14 cellular contexts compared by ENCODE assay signal in the genomic region with DNA sequence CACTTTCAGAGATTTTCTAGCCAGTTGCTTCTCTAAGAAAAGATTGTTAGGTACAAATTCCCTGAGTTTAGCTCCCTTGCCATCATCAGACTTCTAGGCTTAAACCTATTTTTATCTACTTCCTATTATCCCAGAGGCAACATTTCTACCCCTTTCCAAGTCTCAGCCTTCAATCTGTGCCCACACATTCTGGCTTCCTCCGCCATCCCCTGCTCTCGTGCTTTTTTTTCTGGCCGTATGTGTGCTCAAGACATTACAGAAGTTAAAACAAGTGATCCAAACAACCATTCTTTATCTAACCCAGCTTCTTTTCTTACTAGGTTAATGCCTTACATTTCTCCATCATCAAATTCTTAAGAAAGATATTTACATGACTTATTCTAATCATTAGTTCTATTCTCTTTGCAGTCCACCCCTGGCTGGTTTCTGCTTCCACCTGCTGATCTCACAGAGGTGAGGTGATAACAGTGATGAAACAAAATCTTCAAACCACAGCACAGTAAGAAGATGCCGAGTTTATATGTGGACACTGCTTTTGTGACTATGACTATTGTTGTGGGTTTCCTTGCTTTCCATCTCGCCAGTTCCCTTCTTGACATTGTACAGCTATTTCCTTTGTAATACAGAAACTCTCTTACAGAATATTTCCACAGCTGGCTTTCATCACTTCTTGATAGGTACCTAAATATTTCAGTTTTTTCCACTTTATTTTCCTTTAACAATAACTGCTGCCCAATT. TPM values are rescaled to one million over a fixed set of nuclear protein-coding genes. Genes with fewer than 3 reads are reported as not detected.
DNase-seq lines count a peak whose midpoint lies in the region; ATAC-seq and TF ChIP-seq lines count a peak whose summit lies in the region.
"Had no signal": no experiment of that assay in that cellular context is flagged by ENCODE, and none has a peak within 500 bp of the region (broad histone marks: within the 10 kb centered on the region; RNA-seq: fewer than 3 reads in every experiment).

No MANE protein-coding gene starts in this region.

- ATAC-seq in activated CD4-positive, alpha-beta T cell treated with anti-CD3 and anti-CD28 coated beads for 36 hours: peak; percentile 91
- ATAC-seq in GM21447 (IDR thresholded peaks at IDR 0.05; ENCODE audit: unreplicated experiment) (peak; percentile 78), HG03558 (IDR thresholded peaks at IDR 0.05; ENCODE audit: extremely low read depth, unreplicated experiment) (peak; percentile 68)
- ATAC-seq in naive thymus-derived CD4-positive, alpha-beta T cell: no peak
- ATAC-seq in naive thymus-derived CD8-positive, alpha-beta T cell: no peak

- H3K4me1 ChIP-seq in neural progenitor cell: peaks cover 12% of the 10 kb centered on the region
- H3K4me1 ChIP-seq in CD4-positive, alpha-beta memory T cell (ENCODE audit: insufficient read depth, low read length): no peaks in the 10 kb centered on the region
- H3K4me1 ChIP-seq in naive thymus-derived CD4-positive, alpha-beta T cell (ENCODE audit: control insufficient read depth in 2 of 2, insufficient read depth in 2 of 2, low read length in 2 of 2): no peaks in the 10 kb centered on the region
- H3K4me1 ChIP-seq: esophagus squamous epithelium had no signal

- H3K36me3 ChIP-seq in neural progenitor cell: no peaks in the 10 kb centered on the region
- no peaks in the 10 kb centered on the region for H3K36me3 ChIP-seq in CD4-positive, alpha-beta memory T cell (ENCODE audit: insufficient read depth, low read length)
- no peaks in the 10 kb centered on the region for H3K36me3 ChIP-seq in naive thymus-derived CD4-positive, alpha-beta T cell (ENCODE audit: control insufficient read depth in 2 of 3, insufficient read depth in 3 of 3, low read length in 3 of 3)
- H3K36me3 ChIP-seq: esophagus squamous epithelium had no signal

- H2AFZ ChIP-seq in neural progenitor cell (replicated peaks): peak overlapping the region; percentile 26

- H3K4me3 Mint-ChIP-seq in activated CD4-positive, alpha-beta T cell treated with anti-CD3 and anti-CD28 coated beads for 36 hours: no peak overlapping the region
- H3K4me3 Mint-ChIP-seq in neural progenitor cell: no peak overlapping the region
- no peak overlapping the region for H3K4me3 Mint-ChIP-seq in CD4-positive, alpha-beta memory T cell
- peak overlapping the region in 1 of 10 donors; percentile 18 for H3K4me3 Mint-ChIP-seq in naive thymus-derived CD4-positive, alpha-beta T cell
- no peak overlapping the region for H3K4me3 Mint-ChIP-seq in naive thymus-derived CD8-positive, alpha-beta T cell

- H3K9me3 ChIP-seq in neural progenitor cell (ENCODE audit: low read depth): no peaks in the 10 kb centered on the region
- H3K9me3 ChIP-seq in CD4-positive, alpha-beta memory T cell (ENCODE audit: control insufficient read depth in 1 of 2, low read length in 2 of 2): no peaks in the 10 kb centered on the region
- no peaks in the 10 kb centered on the region for H3K9me3 ChIP-seq in naive thymus-derived CD4-positive, alpha-beta T cell (ENCODE audit: control insufficient read depth in 2 of 3, low read length in 3 of 3)
- H3K9me3 ChIP-seq: esophagus squamous epithelium had no signal

- no peaks in the 10 kb centered on the region for H3K79me2 ChIP-seq in neural progenitor cell (ENCODE audit: low read depth)

- CTCF ChIA-PET in activated CD4-positive, alpha-beta T cell treated with anti-CD3 and anti-CD28 coated beads for 36 hours (lab: Charles Lee): interaction anchor here (0.8 to 2.8 kb wide), 4 partner anchors 10 to 267 kb away, joined by 3 to 8 read pairs (median 4); no protein-coding TSS in a partner anchor
- CTCF ChIA-PET in CD4-positive, alpha-beta memory T cell (lab: Charles Lee; ENCODE audit: partially characterized antibody): interaction anchor here (0.8 kb wide), 1 partner anchor 22 kb away, joined by 3 read pairs; no protein-coding TSS in a partner anchor
- CTCF ChIA-PET in naive thymus-derived CD4-positive, alpha-beta T cell (lab: Charles Lee): no interaction called here

- H3K4me1 Mint-ChIP-seq in activated CD4-positive, alpha-beta T cell treated with anti-CD3 and anti-CD28 coated beads for 36 hours: peaks cover 16% of the 10 kb centered on the region
- peaks cover 6% of the 10 kb centered on the region for H3K4me1 Mint-ChIP-seq in neural progenitor cell
- no peaks in the 10 kb centered on the region for H3K4me1 Mint-ChIP-seq in CD4-positive, alpha-beta memory T cell
- H3K4me1 Mint-ChIP-seq in naive thymus-derived CD4-positive, alpha-beta T cell: peaks cover 0 to 10% (median 0%) of the 10 kb centered on the region in 7 donors
- H3K4me1 Mint-ChIP-seq in naive thymus-derived CD8-positive, alpha-beta T cell: peaks cover 0 to 3% (median 0%) of the 10 kb centered on the region in 4 donors

- peak; percentile 47 for DNase-seq in activated CD4-positive, alpha-beta T cell treated with anti-CD3 and anti-CD28 coated beads for 36 hours
- no peak for DNase-seq in activated CD4-positive, alpha-beta T cell treated with anti-CD3 and anti-CD28 coated beads, Interleukin-2, amount 50 U/mL, for 4 hours
- no peak for DNase-seq in neural progenitor cell (ENCODE audit: low spot score)
- DNase-seq in CD4-positive, alpha-beta memory T cell: no peak
- no peak for DNase-seq in naive thymus-derived CD4-positive, alpha-beta T cell
- DNase-seq in naive thymus-derived CD8-positive, alpha-beta T cell: no peak
- DNase-seq: ACHN; activated CD8-positive, alpha-beta memory T cell treated with anti-CD3 and anti-CD28 coated beads, Interleukin-2, amount 50 U/mL, for 4 hours; DMS79 treated with DMSO at 0.1 percent for 48 hours; esophagus squamous epithelium; NCI-H526 treated with DMSO at 0.1 percent for 48 hours; substantia nigra had no signal

- H3K27me3 ChIP-seq in neural progenitor cell: no peaks in the 10 kb centered on the region
- H3K27me3 ChIP-seq in CD4-positive, alpha-beta memory T cell (ENCODE audit: insufficient read depth, low read length): no peaks in the 10 kb centered on the region
- peaks cover 0 to 4% of the 10 kb centered on the region in 2 donors for H3K27me3 ChIP-seq in naive thymus-derived CD4-positive, alpha-beta T cell (ENCODE audit: control insufficient read depth in 2 of 2, insufficient read depth in 2 of 2, low read length in 2 of 2)

- no peak overlapping the region for H3K9ac ChIP-seq in neural progenitor cell

- H3K27me3 Mint-ChIP-seq in activated CD4-positive, alpha-beta T cell treated with anti-CD3 and anti-CD28 coated beads for 36 hours: peaks cover 6% of the 10 kb centered on the region
- H3K27me3 Mint-ChIP-seq in neural progenitor cell (ENCODE audit: insufficient read depth, low read depth): peaks cover 3% of the 10 kb centered on the region
- peaks cover 3 to 6% of the 10 kb centered on the region in 2 donors for H3K27me3 Mint-ChIP-seq in CD4-positive, alpha-beta memory T cell
- H3K27me3 Mint-ChIP-seq in naive thymus-derived CD4-positive, alpha-beta T cell: peaks cover 0 to 17% (median 4%) of the 10 kb centered on the region in 5 donors
- peaks cover 2 to 22% (median 5%) of the 10 kb centered on the region in 5 donors for H3K27me3 Mint-ChIP-seq in naive thymus-derived CD8-positive, alpha-beta T cell

- TF ChIP-seq CTCF in neural progenitor cell (IDR thresholded peaks at IDR 0.05): no peak

- no peak overlapping the region for H3K27ac ChIP-seq in neural progenitor cell
- H3K27ac ChIP-seq in CD4-positive, alpha-beta memory T cell (ENCODE audit: low read depth, low read length): no peak overlapping the region
- H3K27ac ChIP-seq in naive thymus-derived CD4-positive, alpha-beta T cell (ENCODE audit: low read depth, low read length): no peak overlapping the region
- H3K27ac ChIP-seq: esophagus squamous epithelium had no signal

- H3K4me3 ChIP-seq in neural progenitor cell: no peak overlapping the region
- no peak overlapping the region for H3K4me3 ChIP-seq in CD4-positive, alpha-beta memory T cell (ENCODE audit: low read length in 2 of 2)
- no peak overlapping the region for H3K4me3 ChIP-seq in naive thymus-derived CD4-positive, alpha-beta T cell (ENCODE audit: low read length)
- H3K4me3 ChIP-seq: esophagus squamous epithelium had no signal

- H3F3A ChIP-seq in neural progenitor cell (ENCODE audit: low read depth): no peaks in the 10 kb centered on the region

- no peak overlapping the region for H3K4me2 ChIP-seq in neural progenitor cell

- intact Hi-C loops in activated CD4-positive, alpha-beta T cell treated with anti-CD3 and anti-CD28 coated beads for 36 hours (cut with DNase I, micrococcal nuclease): loop anchor here (1.0 to 5.0 kb wide), 5 partner anchors 14 to 183 kb away; no protein-coding TSS in a partner anchor
- intact Hi-C loops in CD4-positive, alpha-beta memory T cell (cut with micrococcal nuclease): no loop called here
- intact Hi-C loops in naive thymus-derived CD4-positive, alpha-beta T cell (cut with micrococcal nuclease): loop anchor here in 1 of 2 donors (2.0 kb wide), 2 partner anchors 18 to 50 kb away; a partner anchor contains a TSS

- H3K36me3 Mint-ChIP-seq in activated CD4-positive, alpha-beta T cell treated with anti-CD3 and anti-CD28 coated beads for 36 hours (ENCODE audit: low read depth): no peaks in the 10 kb centered on the region
- H3K36me3 Mint-ChIP-seq in neural progenitor cell: peaks cover 2% of the 10 kb centered on the region
- H3K36me3 Mint-ChIP-seq in CD4-positive, alpha-beta memory T cell: no peaks in the 10 kb centered on the region
- no peaks in the 10 kb centered on the region for H3K36me3 Mint-ChIP-seq in naive thymus-derived CD4-positive, alpha-beta T cell
- H3K36me3 Mint-ChIP-seq in naive thymus-derived CD8-positive, alpha-beta T cell: peaks cover 0 to 2% (median 0%) of the 10 kb centered on the region in 3 donors

- H3K27ac Mint-ChIP-seq in activated CD4-positive, alpha-beta T cell treated with anti-CD3 and anti-CD28 coated beads for 36 hours: peak overlapping the region; percentile 69
- no peak overlapping the region for H3K27ac Mint-ChIP-seq in neural progenitor cell
- H3K27ac Mint-ChIP-seq in CD4-positive, alpha-beta memory T cell: no peak overlapping the region
- H3K27ac Mint-ChIP-seq in naive thymus-derived CD4-positive, alpha-beta T cell: peak overlapping the region in 1 of 9 donors; percentile 55
- no peak overlapping the region for H3K27ac Mint-ChIP-seq in naive thymus-derived CD8-positive, alpha-beta T cell

- no peaks in the 10 kb centered on the region for H4K20me1 ChIP-seq in neural progenitor cell (ENCODE audit: low read depth)

- no peaks in the 10 kb centered on the region for H3K9me3 Mint-ChIP-seq in activated CD4-positive, alpha-beta T cell treated with anti-CD3 and anti-CD28 coated beads for 36 hours (ENCODE audit: low read depth)
- no peaks in the 10 kb centered on the region for H3K9me3 Mint-ChIP-seq in neural progenitor cell
- H3K9me3 Mint-ChIP-seq in CD4-positive, alpha-beta memory T cell: peaks cover 0 to 1% (median 0%) of the 10 kb centered on the region in 8 donors
- no peaks in the 10 kb centered on the region for H3K9me3 Mint-ChIP-seq in naive thymus-derived CD4-positive, alpha-beta T cell
- H3K9me3 Mint-ChIP-seq in naive thymus-derived CD8-positive, alpha-beta T cell: no peaks in the 10 kb centered on the region

- POLR2A ChIA-PET in activated CD4-positive, alpha-beta T cell treated with anti-CD3 and anti-CD28 coated beads for 36 hours (lab: Charles Lee): no interaction called here
- POLR2A ChIA-PET in CD4-positive, alpha-beta memory T cell (lab: Charles Lee; ENCODE audit: partially characterized antibody): no interaction called here
- POLR2A ChIA-PET in naive thymus-derived CD4-positive, alpha-beta T cell (lab: Charles Lee): no interaction called here
- POLR2A ChIA-PET in naive thymus-derived CD8-positive, alpha-beta T cell (lab: Charles Lee): no interaction called here

RNA-seq across cellular contexts. Expression of a gene that starts 18.3 kb away (rescaled TPM):
- 100 to 1,000 TPM; 118 to 135 TPM for total RNA-seq in activated CD4-positive, alpha-beta T cell treated with anti-CD3 and anti-CD28 coated beads for 36 hours
- total RNA-seq in neural progenitor cell (ENCODE audit: low replicate concordance): 3.6 and 6.0 TPM in 2 replicates
- 10 to 100 TPM; 21.2 to 23.6 TPM for total RNA-seq in CD4-positive, alpha-beta memory T cell
- 10 to 100 TPM; 18.4 to 21.0 TPM for polyA plus RNA-seq in CD4-positive, alpha-beta memory T cell
- total RNA-seq in naive thymus-derived CD4-positive, alpha-beta T cell: 100 to 1,000 TPM in 1 of 5 experiments, 10 to 100 TPM in 4; 15.8 to 156 (median 61.9) TPM
- 10 to 100 TPM; 30.0 to 36.8 TPM for polyA plus RNA-seq in naive thymus-derived CD4-positive, alpha-beta T cell
- 10 to 100 TPM; 12.4 to 12.9 TPM for total RNA-seq in naive thymus-derived CD8-positive, alpha-beta T cell
- polyA plus RNA-seq in naive thymus-derived CD8-positive, alpha-beta T cell: 10 to 100 TPM; 10.1 to 29.4 (median 17.7) TPM

Comparison
In these comparisons a context has a peak if more than half of its experiments do, and no peak if none do; other contexts are left out.
1. ATAC-seq: peak in activated CD4-positive, alpha-beta T cell treated with anti-CD3 and anti-CD28 coated beads for 36 hours (single experiment), GM21447 (single experiment) and HG03558 (single experiment); none in naive thymus-derived CD4-positive, alpha-beta T cell (single experiment) and naive thymus-derived CD8-positive, alpha-beta T cell (0 of 2).